ENCODE assay signal across 27 cellular contexts in the genomic region with DNA sequence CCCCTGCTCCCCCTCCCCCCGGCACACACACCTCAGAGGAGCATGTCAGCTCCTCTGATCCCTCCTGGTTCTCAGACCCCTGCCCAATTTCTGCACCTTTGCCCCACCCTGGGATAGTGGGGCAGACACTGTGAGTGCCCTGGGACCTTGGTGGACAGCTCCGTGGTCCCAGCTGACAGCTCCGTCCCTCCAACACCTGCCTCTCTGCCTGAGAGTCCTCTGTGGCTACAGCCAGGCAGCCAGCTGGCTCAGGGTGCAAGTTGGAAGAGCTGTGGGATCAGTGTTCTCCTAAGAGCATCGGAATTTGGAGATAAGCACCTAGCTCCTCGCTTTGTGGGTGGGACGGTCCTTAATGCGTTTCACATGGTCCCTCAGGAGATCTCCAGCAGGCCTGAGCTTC. TPM values are rescaled to one million over a fixed set of nuclear protein-coding genes. Genes with fewer than 3 reads are reported as not detected.
"Had no signal": no experiment of that assay in that cellular context is flagged by ENCODE, and none has a peak within 500 bp of the region (broad histone marks: within the 10 kb centered on the region; RNA-seq: fewer than 3 reads in every experiment).

No MANE protein-coding gene starts in this region.

- H3K9me3 ChIP-seq: MG63, Peyer's patch had no signal

- ATAC-seq: activated T-helper 17 cell treated with anti-CD3 and anti-CD28 coated beads, Interleukin-2, amount 50 U/mL, for 72 hours; WTC11 had no signal

- H3K27me3 ChIP-seq: brain microvascular endothelial cell, cardiac muscle cell, MG63, Peyer's patch had no signal

- H3K4me1 ChIP-seq: Peyer's patch had no signal

- H3K4me3 ChIP-seq: cardiac muscle cell, MG63, Peyer's patch had no signal

- H3K27ac ChIP-seq: brain microvascular endothelial cell, cardiac muscle cell, Peyer's patch, RWPE1 had no signal

- DNase-seq: activated CD4-positive, alpha-beta T cell treated with anti-CD3 and anti-CD28 coated beads for 48 hours; activated CD4-positive, alpha-beta T cell treated with anti-CD3 and anti-CD28 coated beads, Interleukin-2, amount 50 U/mL, for 4 hours; activated CD4-positive, CD25-positive, alpha-beta regulatory T cell treated with anti-CD3 and anti-CD28 coated beads, Interleukin-2, amount 50 U/mL, for 72 hours; activated gamma-delta T cell treated with Interleukin-2 at 50 U/mL for 16 hours; activated naive CD4-positive, alpha-beta T cell treated with anti-CD3 and anti-CD28 coated beads, Interleukin-2, amount 10 ng/mL, durations not matched to agents 7 days and 5 days; activated naive CD8-positive, alpha-beta T cell treated with anti-CD3 and anti-CD28 coated beads for 36 hours; activated T-cell treated with anti-CD3 and anti-CD28 coated beads for 4 hours; activated T-cell treated with anti-CD3 and anti-CD28 coated beads, Interleukin-2, amount 50 U/mL, for 48 hours; brain microvascular endothelial cell; MG63; MV-4-11; NCI-H1092 treated with DMSO at 0.1 percent for 48 hours; NCI-H1417 treated with DMSO at 0.1 percent for 48 hours; NCI-H1694; NCI-H2029; NCI-H2107; NCI-H2171 treated with DMSO at 0.1 percent for 48 hours; NCI-H226; NCI-H510A; NCI-H69; Peyer's patch; SHP77 treated with DMSO at 0.1 percent for 48 hours had no signal

- H3K36me3 ChIP-seq: brain microvascular endothelial cell, cardiac muscle cell, MG63, Peyer's patch had no signal

RNA-seq across cellular contexts. Expression of a gene that starts 43.7 kb away (rescaled TPM):
- total RNA-seq: activated naive CD8-positive, alpha-beta T cell treated with anti-CD3 and anti-CD28 coated beads for 36 hours; activated T-helper 17 cell treated with anti-CD3 and anti-CD28 coated beads, Interleukin-2, amount 50 U/mL, for 72 hours; cardiac muscle cell; Peyer's patch; SK-MEL-5; WTC11 had no signal
- polyA plus RNA-seq: cardiac muscle cell had no signal
